ENCODE assay signal across 25 cellular contexts in genomic region chr6:160222491-160222890, GRCh38. TPM values are rescaled to one million over a fixed set of nuclear protein-coding genes. Genes with fewer than 3 reads are reported as not detected.
A peak's percentile ranks its signal among the peaks of the same experiment; 100 is the strongest.
DNase-seq lines count a peak whose midpoint lies in the region; ATAC-seq and TF ChIP-seq lines count a peak whose summit lies in the region.
"Had no signal": no experiment of that assay in that cellular context is flagged by ENCODE, and none has a peak within 500 bp of the region (broad histone marks: within the 10 kb centered on the region; RNA-seq: fewer than 3 reads in every experiment).

No MANE protein-coding gene starts in this region.

- H2BK5ac ChIP-seq in mesendoderm (ENCODE audit: low read length), result no peak overlapping the region

- no peak overlapping the region for H2BK15ac ChIP-seq in mesendoderm (replicated peaks; ENCODE audit: low read depth)

- H3K23ac ChIP-seq in mesendoderm (ENCODE audit: low read length), result no peak overlapping the region

- peaks cover 26% of the 10 kb centered on the region for H3K9me3 Mint-ChIP-seq in endodermal cell
- peaks cover 6% of the 10 kb centered on the region for H3K9me3 Mint-ChIP-seq in type B pancreatic cell

- peak overlapping the region; percentile 82 for H3K27ac ChIP-seq in HUES48 (ENCODE audit: low read depth, low read length)
- no peak overlapping the region for H3K27ac ChIP-seq in endodermal cell (ENCODE audit: low read depth, low read length)
- no peak overlapping the region for H3K27ac ChIP-seq in mesendoderm (ENCODE audit: low read depth, low read length)
- peak overlapping the region in 1 of 2 donors; percentile 81 for H3K27ac ChIP-seq in aorta (ENCODE audit: low read depth in 1 of 2, low read length in 2 of 2)
- H3K27ac ChIP-seq in substantia nigra (ENCODE audit: low read depth, low read length, poor library complexity, severe bottlenecking), result no peak overlapping the region
- H3K27ac ChIP-seq: BLaER1 treated with 17β-estradiol and CSF1 and Interleukin-3, amounts not matched to agents 10 nM and 100 nM; HL-60 had no signal

- H3K18ac ChIP-seq in mesendoderm (ENCODE audit: low read length), result peak overlapping the region; percentile 36

- H3K9me3 ChIP-seq in HUES48 (ENCODE audit: control insufficient read depth, insufficient read depth, low read length) (peaks cover 11% of the 10 kb centered on the region), endodermal cell (ENCODE audit: control insufficient read depth, low read length) (peaks cover 23% of the 10 kb centered on the region), aorta (ENCODE audit: control insufficient read depth, low read length) (no peaks in the 10 kb centered on the region)
- H3K9me3 ChIP-seq: Peyer's patch had no signal

- peak overlapping the region; percentile 100 for H2BK120ac ChIP-seq in mesendoderm (ENCODE audit: low read depth, low read length)

- no peaks in the 10 kb centered on the region for H3K79me2 ChIP-seq in mesendoderm (ENCODE audit: control insufficient read depth, insufficient read depth, low read length)

- H3K27me3 ChIP-seq in HUES48 (ENCODE audit: control insufficient read depth, insufficient read depth, low read length) (no peaks in the 10 kb centered on the region), endodermal cell (ENCODE audit: control insufficient read depth, insufficient read depth, low read length, poor library complexity, severe bottlenecking) (no peaks in the 10 kb centered on the region), mesendoderm (ENCODE audit: insufficient read depth, low read length, poor library complexity) (no peaks in the 10 kb centered on the region), aorta (ENCODE audit: control insufficient read depth in 1 of 2, insufficient read depth in 2 of 2, low read length in 1 of 2) (no peaks in the 10 kb centered on the region)
- H3K27me3 ChIP-seq: BLaER1 treated with 17β-estradiol and CSF1 and Interleukin-3, amounts not matched to agents 10 nM and 100 nM; Peyer's patch had no signal

- peak overlapping the region; percentile 85 for H3K4ac ChIP-seq in mesendoderm (ENCODE audit: low read depth, low read length)

- no peak overlapping the region for H4K8ac ChIP-seq in mesendoderm (ENCODE audit: low read depth, low read length)

- 44 to 78% methylated on average over 1 to 4 of the region's 4 CpGs for WGBS in endodermal cell (ENCODE audit: insufficient coverage in 1 of 2, insufficient read length in 1 of 2), 2 experiments
- WGBS in mesendoderm (ENCODE audit: extremely low coverage, insufficient coverage, low lambda C conversion rate), result no CpG with 5 or more reads among the region's 4 CpGs
- 59 to 69% methylated on average over 4 of the region's 4 CpGs for WGBS in aorta, 2 donors

- peak overlapping the region; percentile 48 for H3K27ac Mint-ChIP-seq in endodermal cell
- no peak overlapping the region for H3K27ac Mint-ChIP-seq in type B pancreatic cell
- H3K27ac Mint-ChIP-seq: CD4-positive, alpha-beta memory T cell had no signal

- H3K4me2 ChIP-seq in mesendoderm (ENCODE audit: low read length), result no peak overlapping the region
- H3K4me2 ChIP-seq: BLaER1 treated with 17β-estradiol and CSF1 and Interleukin-3, amounts not matched to agents 10 nM and 100 nM had no signal

- ATAC-seq in aorta (ENCODE audit: low FRiP score), result peak; percentile 23
- ATAC-seq in GM19023 (IDR thresholded peaks at IDR 0.05; ENCODE audit: unreplicated experiment), result no peak

- DNase-seq in endodermal cell, result peak; percentile 69
- peak; percentile 60 for DNase-seq in mesendoderm
- no peak for DNase-seq in aorta
- DNase-seq in substantia nigra (lab: John Stamatoyannopoulos, UW), result no peak
- no peak for DNase-seq in type B pancreatic cell (ENCODE audit: extremely low spot score, unreplicated experiment)
- no peak for DNase-seq in middle frontal gyrus (ENCODE audit: extremely low spot score, low spot score)
- DNase-seq: ACHN; CD4-positive, alpha-beta memory T cell; DMS153; Karpas-422; MV-4-11; NCI-H1105 treated with DMSO at 0.1 percent for 48 hours; NCI-H1694; NCI-H2081 treated with DMSO at 0.1 percent for 48 hours; NCI-H2171 treated with DMSO at 0.1 percent for 48 hours; NCI-H524 treated with DMSO at 0.1 percent for 48 hours; Peyer's patch had no signal

- H3K4me3 ChIP-seq in HUES48 (ENCODE audit: low read depth, low read length), result no peak overlapping the region
- H3K4me3 ChIP-seq in endodermal cell (ENCODE audit: low read length), result no peak overlapping the region
- H3K4me3 ChIP-seq in mesendoderm (ENCODE audit: low read length), result no peak overlapping the region
- no peak overlapping the region for H3K4me3 ChIP-seq in aorta (ENCODE audit: low read length in 2 of 2)
- H3K4me3 ChIP-seq: BLaER1 treated with 17β-estradiol and CSF1 and Interleukin-3, amounts not matched to agents 10 nM and 100 nM; Peyer's patch had no signal

- H3K9ac ChIP-seq in HUES48 (ENCODE audit: low read depth, low read length) (no peak overlapping the region), endodermal cell (ENCODE audit: extremely low read depth, low read length, poor library complexity, severe bottlenecking) (no peak overlapping the region), mesendoderm (ENCODE audit: low read length) (no peak overlapping the region)
- H3K9ac ChIP-seq: BLaER1 treated with 17β-estradiol and CSF1 and Interleukin-3, amounts not matched to agents 10 nM and 100 nM had no signal

- H3K27me3 Mint-ChIP-seq in endodermal cell (ENCODE audit: insufficient read depth) (peaks cover 3% of the 10 kb centered on the region), type B pancreatic cell (peaks cover 12% of the 10 kb centered on the region)

- intact Hi-C loops in aorta (cut with DNase I), result loop anchor here (5.0 to 10.0 kb wide), 4 partner anchors 75 to 232 kb away; no protein-coding TSS in a partner anchor

- H4K5ac ChIP-seq in mesendoderm (ENCODE audit: low read length), result no peak overlapping the region

- no peak overlapping the region for H3K4me3 Mint-ChIP-seq in endodermal cell
- no peak overlapping the region for H3K4me3 Mint-ChIP-seq in type B pancreatic cell
- H3K4me3 Mint-ChIP-seq: CD4-positive, alpha-beta memory T cell had no signal

- peaks cover 12% of the 10 kb centered on the region for H3K4me1 Mint-ChIP-seq in endodermal cell
- no peaks in the 10 kb centered on the region for H3K4me1 Mint-ChIP-seq in type B pancreatic cell (ENCODE audit: unreplicated experiment)

- peak overlapping the region; percentile 5 for H2AK5ac ChIP-seq in mesendoderm (ENCODE audit: low read length)

- TF ChIP-seq CTCF in endodermal cell (conservative IDR thresholded peaks at IDR 0.05) (no peak), type B pancreatic cell (conservative IDR thresholded peaks at IDR 0.05) (no peak)

- H3K79me1 ChIP-seq in mesendoderm (ENCODE audit: low read length), result no peaks in the 10 kb centered on the region

- H3K56ac ChIP-seq in mesendoderm (ENCODE audit: low read length), result peak overlapping the region; percentile 6

- H3K36me3 Mint-ChIP-seq in endodermal cell (ENCODE audit: low read depth) (peaks cover 10% of the 10 kb centered on the region), type B pancreatic cell (no peaks in the 10 kb centered on the region)
- H3K36me3 Mint-ChIP-seq: CD4-positive, alpha-beta memory T cell had no signal

- H3K36me3 ChIP-seq in HUES48 (ENCODE audit: control insufficient read depth, insufficient read depth, low read length) (no peaks in the 10 kb centered on the region), endodermal cell (ENCODE audit: control insufficient read depth, insufficient read depth, low read length) (no peaks in the 10 kb centered on the region), mesendoderm (ENCODE audit: control insufficient read depth, insufficient read depth, low read length) (no peaks in the 10 kb centered on the region), aorta (ENCODE audit: control insufficient read depth in 1 of 2, insufficient read depth in 2 of 2, low read length in 1 of 2) (no peaks in the 10 kb centered on the region)
- H3K36me3 ChIP-seq: BLaER1 treated with 17β-estradiol and CSF1 and Interleukin-3, amounts not matched to agents 10 nM and 100 nM; Peyer's patch had no signal

- H3K4me1 ChIP-seq in HUES48 (ENCODE audit: control insufficient read depth, insufficient read depth, low read length), result peaks cover 51% of the 10 kb centered on the region
- H3K4me1 ChIP-seq in endodermal cell (ENCODE audit: control insufficient read depth, insufficient read depth, low read length), result peaks cover 7% of the 10 kb centered on the region
- peaks cover 4% of the 10 kb centered on the region for H3K4me1 ChIP-seq in mesendoderm (ENCODE audit: control insufficient read depth, low read depth, low read length)
- H3K4me1 ChIP-seq in aorta (ENCODE audit: control insufficient read depth in 1 of 2, insufficient read depth in 2 of 2, low read length in 2 of 2), result peaks cover 5 to 7% of the 10 kb centered on the region in 2 donors
- H3K4me1 ChIP-seq: BLaER1 treated with 17β-estradiol and CSF1 and Interleukin-3, amounts not matched to agents 10 nM and 100 nM had no signal

RNA-seq across cellular contexts. Expression of gene SLC22A2, which starts 36.1 kb away (rescaled TPM):
- total RNA-seq in endodermal cell (under 1 TPM; 0.64 to 1.00 TPM), aorta (1 to 10 TPM in 1 of 2 donors, not detected in 1; 1.1 TPM), type B pancreatic cell (ENCODE audit: low replicate concordance) (not detected in 2 replicates)
- not detected for polyA plus RNA-seq in endodermal cell (2013, experiment 1 of 2)
- polyA plus RNA-seq in endodermal cell (2013, experiment 2 of 2), result not detected
- polyA plus RNA-seq in mesendoderm (2013, experiment 1 of 2), result 2.3 TPM
- 2.2 TPM for polyA plus RNA-seq in mesendoderm (2013, experiment 2 of 2)
- 1 to 10 TPM in 1 of 2 donors, under 1 TPM in 1; 0.26 to 3.9 TPM for polyA plus RNA-seq in aorta
- total RNA-seq: CD4-positive, alpha-beta memory T cell; H4; HT1080; M059J; OCI-LY7; Peyer's patch had no signal
- polyA plus RNA-seq: CD4-positive, alpha-beta memory T cell had no signal

Comparison
In these comparisons a context has a peak if more than half of its experiments do, and no peak if none do; other contexts are left out.
1. DNase-seq: peak in endodermal cell (single experiment) and mesendoderm (single experiment); none in aorta (0 of 2), substantia nigra (0 of 49), type B pancreatic cell (single experiment) and middle frontal gyrus (single experiment).